ENCODE assay signal across 8 cellular contexts in the genomic region with DNA sequence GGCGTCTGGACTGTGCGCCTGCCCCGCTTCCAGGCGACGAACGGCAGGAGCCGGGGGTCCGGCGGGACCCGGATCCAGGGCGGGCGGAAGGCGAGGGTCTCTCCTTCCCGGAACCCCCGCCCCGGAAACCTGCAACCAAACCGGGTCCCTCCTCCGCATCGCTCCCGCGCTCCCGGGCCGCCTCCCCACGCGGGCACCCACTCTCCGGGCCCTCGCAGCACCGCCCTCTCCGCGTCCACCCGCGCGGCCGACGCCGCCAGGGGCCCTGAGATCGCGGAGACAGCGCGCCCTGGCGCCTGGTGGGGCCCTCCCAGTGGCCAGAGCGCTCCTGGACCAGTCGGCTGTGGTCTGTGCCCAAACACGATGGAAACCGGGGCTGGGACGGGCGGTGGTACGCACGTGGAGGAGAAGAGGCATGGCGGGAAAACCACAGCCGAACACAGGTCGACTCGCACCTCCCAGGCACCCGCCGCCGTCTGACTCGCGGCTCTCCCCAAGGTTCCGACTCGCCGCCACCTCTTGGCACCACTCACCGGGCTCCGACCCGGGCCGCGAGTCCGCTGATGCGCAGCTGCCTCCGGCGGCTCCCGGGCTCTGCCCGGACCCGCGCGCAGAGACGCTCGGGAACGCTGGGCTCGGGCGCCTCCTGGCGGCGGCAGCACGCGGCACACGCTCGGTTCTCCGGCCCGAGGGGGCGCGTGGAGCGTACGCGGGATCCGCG. TPM values are rescaled to one million over a fixed set of nuclear protein-coding genes. Genes with fewer than 3 reads are reported as not detected.
A peak's percentile ranks its signal among the peaks of the same experiment; 100 is the strongest.
DNase-seq lines count a peak whose midpoint lies in the region; ATAC-seq, FAIRE-seq and TF ChIP-seq lines count a peak whose summit lies in the region.

No MANE protein-coding gene starts in this region.

- H3K27me3 ChIP-seq in BE2C = peaks cover 66% of the 10 kb centered on the region
- peaks cover 54% of the 10 kb centered on the region for H3K27me3 ChIP-seq in astrocyte (ENCODE audit: insufficient read depth, low read length)
- peaks cover 50% of the 10 kb centered on the region for H3K27me3 ChIP-seq in iPS DF 6.9 (ENCODE audit: control insufficient read depth, insufficient read depth, low read length)
- H3K27me3 ChIP-seq in skeletal muscle satellite cell (ENCODE audit: control insufficient read depth, insufficient read depth, low read length) = peaks cover 79% of the 10 kb centered on the region

- DNase-seq in BE2C (peak; percentile 70), T-helper 2 cell (peak; percentile 35 to 70 (median 60)), astrocyte (ENCODE audit: low read depth) (peak; percentile 15), iPS DF 6.9 (ENCODE audit: low read depth, low spot score) (no peak), RCC 7860 (ENCODE audit: low spot score) (no peak)

- peaks cover 4% of the 10 kb centered on the region for H3K4me1 Mint-ChIP-seq in astrocyte (ENCODE audit: low read depth, unreplicated experiment)

- no peaks in the 10 kb centered on the region for H3K36me3 Mint-ChIP-seq in astrocyte (ENCODE audit: low read depth, unreplicated experiment)

- H3K4me2 ChIP-seq in astrocyte (ENCODE audit: low read length) (peak overlapping the region; percentile 84), skeletal muscle satellite cell (ENCODE audit: low read length) (peak overlapping the region; percentile 98)

- H3K27me3 Mint-ChIP-seq in astrocyte (ENCODE audit: low read depth, unreplicated experiment) = peaks cover 52% of the 10 kb centered on the region

- ATAC-seq in HG02678 (IDR thresholded peaks at IDR 0.05; ENCODE audit: unreplicated experiment) (peak; percentile 33), GM21576 (IDR thresholded peaks at IDR 0.05; ENCODE audit: unreplicated experiment) (no peak)

- H2AFZ ChIP-seq in astrocyte (ENCODE audit: low read depth, low read length) = peak overlapping the region; percentile 86

- WGBS in iPS DF 6.9 (ENCODE audit: insufficient coverage, insufficient read length) = no CpG with 5 or more reads among the region's 95 CpGs

- FAIRE-seq in astrocyte (lab: Jason Lieb, UNC) (no peak), RCC 7860 (lab: Jason Lieb, UNC) (no peak)

- H3K4me3 Mint-ChIP-seq in astrocyte (ENCODE audit: unreplicated experiment) = no peak overlapping the region

- H3K4me3 ChIP-seq in BE2C (ENCODE audit: low read depth, low read length) (peak overlapping the region; percentile 33), astrocyte (ENCODE audit: insufficient read depth, low read depth, low read length) (peak overlapping the region; percentile 50), iPS DF 6.9 (ENCODE audit: low read length) (peak overlapping the region; percentile 47; the same call in 1 of the 2 replicates), skeletal muscle satellite cell (ENCODE audit: low read length) (peak overlapping the region; percentile 74)

- H3K36me3 ChIP-seq in BE2C (no peaks in the 10 kb centered on the region), astrocyte (ENCODE audit: insufficient read depth, low read length) (no peaks in the 10 kb centered on the region), iPS DF 6.9 (ENCODE audit: control insufficient read depth, insufficient read depth, low read length) (no peaks in the 10 kb centered on the region), skeletal muscle satellite cell (ENCODE audit: insufficient read depth, low read length) (no peaks in the 10 kb centered on the region)

- H3K27ac ChIP-seq in astrocyte (ENCODE audit: low read depth, low read length) (no peak overlapping the region), iPS DF 6.9 (ENCODE audit: low read length) (no peak overlapping the region)

- H3K4me1 ChIP-seq in BE2C (no peaks in the 10 kb centered on the region; the same call in 1 of the 2 replicates), astrocyte (ENCODE audit: insufficient read depth, low read length) (peaks cover 13% of the 10 kb centered on the region), iPS DF 6.9 (ENCODE audit: control insufficient read depth, insufficient read depth, low read length) (no peaks in the 10 kb centered on the region; the same call in 1 of the 2 replicates), skeletal muscle satellite cell (ENCODE audit: control insufficient read depth, insufficient read depth, low read length) (peaks cover 23% of the 10 kb centered on the region)

- H3K9me3 Mint-ChIP-seq in astrocyte (ENCODE audit: unreplicated experiment) = peaks cover 26% of the 10 kb centered on the region

- peaks cover 6% of the 10 kb centered on the region for H4K20me1 ChIP-seq in astrocyte (ENCODE audit: insufficient read depth, low read length)

- H3K79me2 ChIP-seq in astrocyte (ENCODE audit: insufficient read depth, low read length) = no peaks in the 10 kb centered on the region

- H3K9ac ChIP-seq in astrocyte (ENCODE audit: low read length) (no peak overlapping the region), skeletal muscle satellite cell (ENCODE audit: low read depth, low read length) (peak overlapping the region; percentile 57)

- peak; percentile 59 for TF ChIP-seq CTCF in BE2C (IDR thresholded peaks at IDR 0.05; ENCODE audit: low read depth, low read length)
- peak; percentile 45 for TF ChIP-seq CTCF in astrocyte (IDR thresholded peaks at IDR 0.05; ENCODE audit: insufficient read depth, low read depth, low read length)

- H3K9me3 ChIP-seq in BE2C = no peaks in the 10 kb centered on the region
- no peaks in the 10 kb centered on the region for H3K9me3 ChIP-seq in astrocyte (ENCODE audit: insufficient read depth, low read depth, low read length)
- no peaks in the 10 kb centered on the region for H3K9me3 ChIP-seq in iPS DF 6.9 (ENCODE audit: control insufficient read depth, insufficient read depth, low read length)
- no peaks in the 10 kb centered on the region for H3K9me3 ChIP-seq in skeletal muscle satellite cell (replicated peaks; ENCODE audit: low read length)

- H3K27ac Mint-ChIP-seq in astrocyte (ENCODE audit: unreplicated experiment) = no peak overlapping the region

RNA-seq across cellular contexts. Expression of a gene that starts 7.9 kb away (rescaled TPM):
- not detected for polyA plus RNA-seq in BE2C (2012; ENCODE audit: insufficient read depth, insufficient read length, low read depth)
- total RNA-seq in astrocyte = not detected in 2 replicates
- total RNA-seq in skeletal muscle satellite cell (2012; rRNA removed) = 0.22 and 0.51 TPM in 2 replicates

Comparison
In these comparisons a context has a peak if more than half of its experiments do, and no peak if none do; other contexts are left out.
1. DNase-seq: peak in BE2C (single experiment), T-helper 2 cell (5 of 5) and astrocyte (single experiment); none in iPS DF 6.9 (single experiment) and RCC 7860 (single experiment).
2. Peak in every context shown above with its lines, with median percentiles within 50 percentile points of each other: H3K4me3 ChIP-seq.